1 cellular context compared by ENCODE assay signal in genomic region chr12:66235626-66236281, GRCh38.
TF ChIP-seq lines count a peak whose summit lies in the region.

No MANE protein-coding gene starts in this region.

TF ChIP-seq in GM12878, 131 proteins besides CTCF, POLR2A, EP300 and RAD21 (continued from another document):
- TF ChIP-seq, protein P1, sequence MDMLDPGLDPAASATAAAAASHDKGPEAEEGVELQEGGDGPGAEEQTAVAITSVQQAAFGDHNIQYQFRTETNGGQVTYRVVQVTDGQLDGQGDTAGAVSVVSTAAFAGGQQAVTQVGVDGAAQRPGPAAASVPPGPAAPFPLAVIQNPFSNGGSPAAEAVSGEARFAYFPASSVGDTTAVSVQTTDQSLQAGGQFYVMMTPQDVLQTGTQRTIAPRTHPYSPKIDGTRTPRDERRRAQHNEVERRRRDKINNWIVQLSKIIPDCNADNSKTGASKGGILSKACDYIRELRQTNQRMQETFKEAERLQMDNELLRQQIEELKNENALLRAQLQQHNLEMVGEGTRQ (IDR thresholded peaks at IDR 0.05; ENCODE audit: borderline replicate concordance, low read depth, low read length) = no peak
- TF ChIP-seq TCF3 (IDR thresholded peaks at IDR 0.05; ENCODE audit: borderline replicate concordance, insufficient read depth, low read depth, low read length) (no peak), CHD1 (IDR thresholded peaks at IDR 0.05; ENCODE audit: low read depth, low read length) (no peak), PAX5 (IDR thresholded peaks at IDR 0.05; ENCODE audit: borderline replicate concordance, low read depth, low read length) (no peak), RAD51 (IDR thresholded peaks at IDR 0.05) (no peak), ZNF274 (IDR thresholded peaks at IDR 0.05; ENCODE audit: insufficient read depth, insufficient read length) (no peak), YY1 (IDR thresholded peaks at IDR 0.05; ENCODE audit: low read depth, low read length) (no peak)
